In the genomic region with DNA sequence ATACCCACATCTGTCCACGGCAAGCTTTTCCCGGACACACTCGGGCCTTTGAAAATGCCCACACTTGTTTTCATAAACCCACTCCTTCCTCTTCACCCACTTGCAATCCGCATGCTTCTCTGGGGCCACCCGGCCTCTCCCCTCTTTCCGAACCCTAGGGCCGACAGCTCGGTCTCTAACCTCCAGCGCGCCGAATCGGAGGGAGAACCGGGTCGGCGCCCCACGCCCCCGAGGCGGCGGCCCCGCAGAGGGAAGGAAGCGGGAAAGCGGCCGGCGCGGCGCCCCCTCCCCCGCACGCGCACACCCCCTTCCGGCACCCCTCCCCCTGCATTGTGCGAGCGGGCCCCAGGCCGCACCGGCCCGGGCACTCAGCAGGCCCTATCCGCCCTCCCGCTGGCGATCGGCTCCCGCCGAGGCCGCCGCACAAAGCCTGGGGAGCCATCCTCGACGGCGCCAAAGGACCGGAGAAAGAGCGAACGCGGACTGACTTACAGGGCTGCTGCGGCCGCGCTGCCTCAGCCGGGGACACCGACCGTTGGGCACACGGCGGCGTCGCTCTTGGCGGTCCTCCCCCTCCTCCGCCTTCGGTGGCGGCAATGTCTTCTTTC, we compare ENCODE assay signal across 1 cellular context.
TF ChIP-seq lines count a peak whose summit lies in the region.

No MANE protein-coding gene starts in this region.

TF ChIP-seq in HEK293, 187 proteins besides CTCF, POLR2A, EP300 and RAD21 (continued from another document and continues in another):
- TF ChIP-seq ZNF704 (tag by site-specific recombination; IDR thresholded peaks at IDR 0.05) = no peak
- TF ChIP-seq ZNF324 (tag by site-specific recombination; IDR thresholded peaks at IDR 0.05) = no peak
- no peak for TF ChIP-seq BCL11B (tag by site-specific recombination; IDR thresholded peaks at IDR 0.05; ENCODE audit: low read depth)
- TF ChIP-seq FEZF1 (tag by site-specific recombination; IDR thresholded peaks at IDR 0.05) = no peak
- TF ChIP-seq, protein P1, sequence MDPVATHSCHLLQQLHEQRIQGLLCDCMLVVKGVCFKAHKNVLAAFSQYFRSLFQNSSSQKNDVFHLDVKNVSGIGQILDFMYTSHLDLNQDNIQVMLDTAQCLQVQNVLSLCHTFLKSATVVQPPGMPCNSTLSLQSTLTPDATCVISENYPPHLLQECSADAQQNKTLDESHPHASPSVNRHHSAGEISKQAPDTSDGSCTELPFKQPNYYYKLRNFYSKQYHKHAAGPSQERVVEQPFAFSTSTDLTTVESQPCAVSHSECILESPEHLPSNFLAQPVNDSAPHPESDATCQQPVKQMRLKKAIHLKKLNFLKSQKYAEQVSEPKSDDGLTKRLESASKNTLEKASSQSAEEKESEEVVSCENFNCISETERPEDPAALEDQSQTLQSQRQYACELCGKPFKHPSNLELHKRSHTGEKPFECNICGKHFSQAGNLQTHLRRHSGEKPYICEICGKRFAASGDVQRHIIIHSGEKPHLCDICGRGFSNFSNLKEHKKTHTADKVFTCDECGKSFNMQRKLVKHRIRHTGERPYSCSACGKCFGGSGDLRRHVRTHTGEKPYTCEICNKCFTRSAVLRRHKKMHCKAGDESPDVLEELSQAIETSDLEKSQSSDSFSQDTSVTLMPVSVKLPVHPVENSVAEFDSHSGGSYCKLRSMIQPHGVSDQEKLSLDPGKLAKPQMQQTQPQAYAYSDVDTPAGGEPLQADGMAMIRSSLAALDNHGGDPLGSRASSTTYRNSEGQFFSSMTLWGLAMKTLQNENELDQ (tag by site-specific recombination; IDR thresholded peaks at IDR 0.05; ENCODE audit: low read depth) = no peak
- no peak for TF ChIP-seq ZNF133 (tag by site-specific recombination; IDR thresholded peaks at IDR 0.05)
- TF ChIP-seq, protein P2, sequence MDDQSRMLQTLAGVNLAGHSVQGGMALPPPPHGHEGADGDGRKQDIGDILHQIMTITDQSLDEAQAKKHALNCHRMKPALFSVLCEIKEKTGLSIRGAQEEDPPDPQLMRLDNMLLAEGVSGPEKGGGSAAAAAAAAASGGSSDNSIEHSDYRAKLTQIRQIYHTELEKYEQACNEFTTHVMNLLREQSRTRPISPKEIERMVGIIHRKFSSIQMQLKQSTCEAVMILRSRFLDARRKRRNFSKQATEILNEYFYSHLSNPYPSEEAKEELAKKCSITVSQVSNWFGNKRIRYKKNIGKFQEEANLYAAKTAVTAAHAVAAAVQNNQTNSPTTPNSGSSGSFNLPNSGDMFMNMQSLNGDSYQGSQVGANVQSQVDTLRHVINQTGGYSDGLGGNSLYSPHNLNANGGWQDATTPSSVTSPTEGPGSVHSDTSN (CRISPR knock-in tag; IDR thresholded peaks at IDR 0.05) = no peak
- no peak for TF ChIP-seq ZNF121 (tag by site-specific recombination; IDR thresholded peaks at IDR 0.05)
- no peak for TF ChIP-seq TRIM28 (IDR thresholded peaks at IDR 0.05; ENCODE audit: borderline replicate concordance, low read length)
- TF ChIP-seq KLF16 (tag by site-specific recombination; IDR thresholded peaks at IDR 0.05) = peak; percentile 83
- TF ChIP-seq YY2 (tag by site-specific recombination; IDR thresholded peaks at IDR 0.05) = no peak
- TF ChIP-seq ZNF830 (tag by site-specific recombination; IDR thresholded peaks at IDR 0.05; ENCODE audit: low read depth) = no peak
- TF ChIP-seq ZFP69B (tag by site-specific recombination; IDR thresholded peaks at IDR 0.05) = peak; percentile 60; the same call in 1 of the 2 replicates
- TF ChIP-seq ZIC2 (tag by site-specific recombination; IDR thresholded peaks at IDR 0.05) = peak; percentile 62
- TF ChIP-seq YY1 (tag by site-specific recombination; IDR thresholded peaks at IDR 0.05) = peak; percentile 65; the same call in 1 of the 2 replicates
- no peak for TF ChIP-seq SETDB1 (IDR thresholded peaks at IDR 0.05; ENCODE audit: insufficient read length, low read length)
- no peak for TF ChIP-seq SP2 (tag by site-specific recombination; IDR thresholded peaks at IDR 0.05)
- TF ChIP-seq KLF8 (tag by site-specific recombination; IDR thresholded peaks at IDR 0.05) = peak; percentile 70; the same call in 1 of the 2 replicates
- TF ChIP-seq ZNF692 (tag by site-specific recombination; IDR thresholded peaks at IDR 0.05) = peak; percentile 61
- TF ChIP-seq ZNF24 (tag by site-specific recombination; IDR thresholded peaks at IDR 0.05) = no peak
- TF ChIP-seq ZNF837 (tag by site-specific recombination; IDR thresholded peaks at IDR 0.05) = no peak
- TF ChIP-seq ZXDB (tag by site-specific recombination; IDR thresholded peaks at IDR 0.05) = peak; percentile 56
- no peak for TF ChIP-seq ZNF350 (tag by site-specific recombination; IDR thresholded peaks at IDR 0.05)
- TF ChIP-seq ZBTB48 (tag by site-specific recombination; IDR thresholded peaks at IDR 0.05) = 0 out of 2 replicates have a peak, but pooled peaks have one; percentile 27
- no peak for TF ChIP-seq ZNF585B (tag by site-specific recombination; IDR thresholded peaks at IDR 0.05)
- TF ChIP-seq ZNF792 (tag by site-specific recombination; IDR thresholded peaks at IDR 0.05) = no peak
- TF ChIP-seq ZSCAN18 (tag by site-specific recombination; IDR thresholded peaks at IDR 0.05) = no peak
- TF ChIP-seq ZNF366 (tag by site-specific recombination; conservative IDR thresholded peaks at IDR 0.05) = no peak
- no peak for TF ChIP-seq ZNF48 (tag by site-specific recombination; IDR thresholded peaks at IDR 0.05)
- no peak for TF ChIP-seq ZNF426 (tag by site-specific recombination; IDR thresholded peaks at IDR 0.05)
- peak; percentile 85 for TF ChIP-seq ZSCAN30 (tag by site-specific recombination; IDR thresholded peaks at IDR 0.05)
- TF ChIP-seq, protein P3, sequence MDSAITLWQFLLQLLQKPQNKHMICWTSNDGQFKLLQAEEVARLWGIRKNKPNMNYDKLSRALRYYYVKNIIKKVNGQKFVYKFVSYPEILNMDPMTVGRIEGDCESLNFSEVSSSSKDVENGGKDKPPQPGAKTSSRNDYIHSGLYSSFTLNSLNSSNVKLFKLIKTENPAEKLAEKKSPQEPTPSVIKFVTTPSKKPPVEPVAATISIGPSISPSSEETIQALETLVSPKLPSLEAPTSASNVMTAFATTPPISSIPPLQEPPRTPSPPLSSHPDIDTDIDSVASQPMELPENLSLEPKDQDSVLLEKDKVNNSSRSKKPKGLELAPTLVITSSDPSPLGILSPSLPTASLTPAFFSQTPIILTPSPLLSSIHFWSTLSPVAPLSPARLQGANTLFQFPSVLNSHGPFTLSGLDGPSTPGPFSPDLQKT (IDR thresholded peaks at IDR 0.05; ENCODE audit: borderline replicate concordance, low read depth, low read length) = no peak
- no peak for TF ChIP-seq ZNF37A (tag by site-specific recombination; IDR thresholded peaks at IDR 0.05)
- TF ChIP-seq ZNF423 (tag by site-specific recombination; IDR thresholded peaks at IDR 0.05) = peak; percentile 16; the same call in 1 of the 2 replicates
- no peak for TF ChIP-seq WT1 (tag by site-specific recombination; IDR thresholded peaks at IDR 0.05)
- TF ChIP-seq HOXD13 (CRISPR knock-in tag; IDR thresholded peaks at IDR 0.05; ENCODE audit: borderline replicate concordance) = no peak
- TF ChIP-seq ZNF76 (tag by site-specific recombination; IDR thresholded peaks at IDR 0.05; ENCODE audit: borderline replicate concordance, low read depth) = no peak
- no peak for TF ChIP-seq ZNF571 (tag by site-specific recombination; IDR thresholded peaks at IDR 0.05)
- no peak for TF ChIP-seq ZBTB7A (tag by site-specific recombination; IDR thresholded peaks at IDR 0.05; ENCODE audit: low read depth)
- no peak for TF ChIP-seq ZNF623 (tag by site-specific recombination; IDR thresholded peaks at IDR 0.05)
- no peak for TF ChIP-seq PRDM1 (tag by site-specific recombination; IDR thresholded peaks at IDR 0.05)
- TF ChIP-seq ZNF202 (tag by site-specific recombination; IDR thresholded peaks at IDR 0.05; ENCODE audit: borderline replicate concordance) = no peak
- TF ChIP-seq KLF10 (tag by site-specific recombination; IDR thresholded peaks at IDR 0.05) = peak; percentile 88
- TF ChIP-seq ZNF311 (tag by site-specific recombination; IDR thresholded peaks at IDR 0.05; ENCODE audit: borderline replicate concordance) = no peak
- peak; percentile 51; the same call in 1 of the 2 replicates for TF ChIP-seq GLIS2 (tag by site-specific recombination; IDR thresholded peaks at IDR 0.05)
- TF ChIP-seq ZNF211 (tag by site-specific recombination; IDR thresholded peaks at IDR 0.05; ENCODE audit: low read depth) = no peak
- TF ChIP-seq ZNF169 (tag by site-specific recombination; IDR thresholded peaks at IDR 0.05) = no peak
- peak; percentile 76 for TF ChIP-seq SP3 (tag by site-specific recombination; IDR thresholded peaks at IDR 0.05)
- TF ChIP-seq HOXC10 (CRISPR knock-in tag; IDR thresholded peaks at IDR 0.05) = peak; percentile 84; the same call in 1 of the 2 replicates
- TF ChIP-seq ZNF518A (tag by site-specific recombination; conservative IDR thresholded peaks at IDR 0.05; ENCODE audit: low read depth) = no peak
